ENCODE assay signal across 8 cellular contexts in the genomic region with DNA sequence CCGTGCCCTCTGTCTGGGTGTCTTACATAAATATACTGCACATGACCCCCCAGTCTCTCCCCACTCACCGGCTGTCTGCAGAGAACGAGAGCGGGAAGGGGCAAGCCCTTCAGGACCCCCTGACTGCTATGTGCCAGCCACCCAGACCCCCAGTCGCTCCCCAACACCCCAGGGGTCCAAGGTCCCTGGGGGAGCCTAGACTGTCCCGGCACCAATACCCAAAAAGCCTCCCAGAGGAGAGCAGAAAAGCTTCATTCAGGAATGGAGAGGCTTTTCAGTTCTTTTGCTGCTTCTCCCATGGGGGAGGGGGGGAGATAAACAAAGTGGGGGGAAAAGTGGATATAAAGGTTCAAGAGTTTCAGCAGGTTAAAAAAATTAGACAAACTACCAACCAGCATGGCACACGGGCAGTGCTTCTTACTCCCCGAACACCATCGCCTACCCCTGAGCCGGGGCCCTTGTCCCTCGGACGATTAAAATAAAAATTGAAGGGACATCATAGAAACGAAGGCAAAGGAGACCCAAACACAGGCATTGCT. TPM values are rescaled to one million over a fixed set of nuclear protein-coding genes. Genes with fewer than 3 reads are reported as not detected.
DNase-seq lines count a peak whose midpoint lies in the region; ATAC-seq and TF ChIP-seq lines count a peak whose summit lies in the region.

No MANE protein-coding gene starts in this region.

- DNase-seq in cardiac muscle cell (ENCODE audit: low read depth in 1 of 2, low spot score in 1 of 2) = peak in 1 of 2 donors; percentile 26
- no peak for DNase-seq in left ventricle myocardium superior
- no peak for DNase-seq in WTC11 (ENCODE audit: low spot score)
- DNase-seq in foreskin keratinocyte = peak in 1 of 2 donors; percentile 22
- DNase-seq in omental fat pad (ENCODE audit: low spot score) = no peak

- H3K36me3 ChIP-seq in cardiac muscle cell (peaks cover 7% of the 10 kb centered on the region), skeletal muscle tissue (ENCODE audit: control insufficient read depth in 3 of 3, insufficient read depth in 3 of 3, low read length in 3 of 3) (peaks cover 4 to 11% (median 4%) of the 10 kb centered on the region in 3 donors)

- H3K4me1 Mint-ChIP-seq in WTC11 = peaks cover 77% of the 10 kb centered on the region

- peak overlapping the region; percentile 94 for H3K27ac Mint-ChIP-seq in WTC11

- ATAC-seq in left ventricle myocardium superior (no peak), WTC11 (no peak), foreskin keratinocyte (no peak), omental fat pad (ENCODE audit: low FRiP score) (no peak), GM18502 (IDR thresholded peaks at IDR 0.05; ENCODE audit: poor library complexity, unreplicated experiment) (no peak), GM19351 (IDR thresholded peaks at IDR 0.05; ENCODE audit: unreplicated experiment) (no peak)

- intact Hi-C loops in left ventricle myocardium superior (cut with micrococcal nuclease) = no loop called here

- peaks cover 38% of the 10 kb centered on the region for H3K36me3 Mint-ChIP-seq in WTC11

- POLR2A ChIA-PET in WTC11 (lab: Charles Lee) = interaction anchor here (1.2 kb wide), 1 partner anchor 9 kb away, joined by 3 read pairs; no protein-coding TSS in a partner anchor

- TF ChIP-seq CTCF in cardiac muscle cell (IDR thresholded peaks at IDR 0.05; ENCODE audit: low read depth, low read length) = no peak
- no peak for TF ChIP-seq CTCF in WTC11 (IDR thresholded peaks at IDR 0.05)
- no peak for TF ChIP-seq CTCF in foreskin keratinocyte (conservative IDR thresholded peaks at IDR 0.05)
- TF ChIP-seq CTCF in omental fat pad (IDR thresholded peaks at IDR 0.05) = no peak

- H3K9me3 ChIP-seq in cardiac muscle cell (ENCODE audit: low read depth) (no peaks in the 10 kb centered on the region), skeletal muscle tissue (ENCODE audit: control insufficient read depth in 3 of 3, low read length in 3 of 3) (no peaks in the 10 kb centered on the region)

- H3K4me3 ChIP-seq in cardiac muscle cell (peak overlapping the region; percentile 90), skeletal muscle tissue (ENCODE audit: low read length in 3 of 3) (peak overlapping the region; percentile 76 to 86 (median 81))

- H3K27me3 ChIP-seq in cardiac muscle cell (no peaks in the 10 kb centered on the region), foreskin keratinocyte (no peaks in the 10 kb centered on the region), skeletal muscle tissue (ENCODE audit: control insufficient read depth in 3 of 3, insufficient read depth in 3 of 3, low read length in 3 of 3) (no peaks in the 10 kb centered on the region)

- peak overlapping the region; percentile 95 to 96 (median 96) for H3K9ac ChIP-seq in skeletal muscle tissue (ENCODE audit: low read depth in 1 of 3, low read length in 3 of 3)

- peak overlapping the region; percentile 94 for H3K4me3 Mint-ChIP-seq in WTC11

- no peaks in the 10 kb centered on the region for H3K9me3 Mint-ChIP-seq in WTC11

- H3K27ac ChIP-seq in cardiac muscle cell (peak overlapping the region; percentile 99), foreskin keratinocyte (peak overlapping the region; percentile 91), skeletal muscle tissue (ENCODE audit: low read depth, low read length) (peak overlapping the region; percentile 96)

- H3K4me1 ChIP-seq in cardiac muscle cell (ENCODE audit: low read depth) (peaks cover 21% of the 10 kb centered on the region), foreskin keratinocyte (peaks cover 26% of the 10 kb centered on the region), skeletal muscle tissue (ENCODE audit: control insufficient read depth in 3 of 3, insufficient read depth in 3 of 3, low read length in 3 of 3) (peaks cover 53 to 67% (median 62%) of the 10 kb centered on the region in 3 donors)

- no peaks in the 10 kb centered on the region for H3K27me3 Mint-ChIP-seq in WTC11 (ENCODE audit: low read depth)

- CTCF ChIA-PET in WTC11 (lab: Charles Lee) = interaction anchor here (0.9 kb wide), 2 partner anchors 11 to 36 kb away, joined by 4 to 5 read pairs; no protein-coding TSS in a partner anchor

TF ChIP-seq in WTC11, 78 proteins besides CTCF, POLR2A, EP300 and RAD21:
- no peak for TF ChIP-seq IRF2 (CRISPR knock-in tag; IDR thresholded peaks at IDR 0.05; ENCODE audit: borderline replicate concordance, low read depth)
- no peak for TF ChIP-seq GRHL2 (CRISPR knock-in tag; IDR thresholded peaks at IDR 0.05; ENCODE audit: insufficient replicate concordance, severe bottlenecking)
- no peak for TF ChIP-seq ZNF263 (CRISPR knock-in tag; IDR thresholded peaks at IDR 0.05; ENCODE audit: low read depth)
- TF ChIP-seq, protein P1, sequence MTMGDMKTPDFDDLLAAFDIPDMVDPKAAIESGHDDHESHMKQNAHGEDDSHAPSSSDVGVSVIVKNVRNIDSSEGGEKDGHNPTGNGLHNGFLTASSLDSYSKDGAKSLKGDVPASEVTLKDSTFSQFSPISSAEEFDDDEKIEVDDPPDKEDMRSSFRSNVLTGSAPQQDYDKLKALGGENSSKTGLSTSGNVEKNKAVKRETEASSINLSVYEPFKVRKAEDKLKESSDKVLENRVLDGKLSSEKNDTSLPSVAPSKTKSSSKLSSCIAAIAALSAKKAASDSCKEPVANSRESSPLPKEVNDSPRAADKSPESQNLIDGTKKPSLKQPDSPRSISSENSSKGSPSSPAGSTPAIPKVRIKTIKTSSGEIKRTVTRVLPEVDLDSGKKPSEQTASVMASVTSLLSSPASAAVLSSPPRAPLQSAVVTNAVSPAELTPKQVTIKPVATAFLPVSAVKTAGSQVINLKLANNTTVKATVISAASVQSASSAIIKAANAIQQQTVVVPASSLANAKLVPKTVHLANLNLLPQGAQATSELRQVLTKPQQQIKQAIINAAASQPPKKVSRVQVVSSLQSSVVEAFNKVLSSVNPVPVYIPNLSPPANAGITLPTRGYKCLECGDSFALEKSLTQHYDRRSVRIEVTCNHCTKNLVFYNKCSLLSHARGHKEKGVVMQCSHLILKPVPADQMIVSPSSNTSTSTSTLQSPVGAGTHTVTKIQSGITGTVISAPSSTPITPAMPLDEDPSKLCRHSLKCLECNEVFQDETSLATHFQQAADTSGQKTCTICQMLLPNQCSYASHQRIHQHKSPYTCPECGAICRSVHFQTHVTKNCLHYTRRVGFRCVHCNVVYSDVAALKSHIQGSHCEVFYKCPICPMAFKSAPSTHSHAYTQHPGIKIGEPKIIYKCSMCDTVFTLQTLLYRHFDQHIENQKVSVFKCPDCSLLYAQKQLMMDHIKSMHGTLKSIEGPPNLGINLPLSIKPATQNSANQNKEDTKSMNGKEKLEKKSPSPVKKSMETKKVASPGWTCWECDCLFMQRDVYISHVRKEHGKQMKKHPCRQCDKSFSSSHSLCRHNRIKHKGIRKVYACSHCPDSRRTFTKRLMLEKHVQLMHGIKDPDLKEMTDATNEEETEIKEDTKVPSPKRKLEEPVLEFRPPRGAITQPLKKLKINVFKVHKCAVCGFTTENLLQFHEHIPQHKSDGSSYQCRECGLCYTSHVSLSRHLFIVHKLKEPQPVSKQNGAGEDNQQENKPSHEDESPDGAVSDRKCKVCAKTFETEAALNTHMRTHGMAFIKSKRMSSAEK (CRISPR knock-in tag; IDR thresholded peaks at IDR 0.05; ENCODE audit: borderline replicate concordance) = no peak
- TF ChIP-seq TCF7 (CRISPR knock-in tag; IDR thresholded peaks at IDR 0.05; ENCODE audit: low read depth) = no peak
- no peak for TF ChIP-seq ZNF232 (CRISPR knock-in tag; IDR thresholded peaks at IDR 0.05)
- no peak for TF ChIP-seq SMAD3 (CRISPR knock-in tag; IDR thresholded peaks at IDR 0.05; ENCODE audit: borderline replicate concordance)
- TF ChIP-seq, protein P2, sequence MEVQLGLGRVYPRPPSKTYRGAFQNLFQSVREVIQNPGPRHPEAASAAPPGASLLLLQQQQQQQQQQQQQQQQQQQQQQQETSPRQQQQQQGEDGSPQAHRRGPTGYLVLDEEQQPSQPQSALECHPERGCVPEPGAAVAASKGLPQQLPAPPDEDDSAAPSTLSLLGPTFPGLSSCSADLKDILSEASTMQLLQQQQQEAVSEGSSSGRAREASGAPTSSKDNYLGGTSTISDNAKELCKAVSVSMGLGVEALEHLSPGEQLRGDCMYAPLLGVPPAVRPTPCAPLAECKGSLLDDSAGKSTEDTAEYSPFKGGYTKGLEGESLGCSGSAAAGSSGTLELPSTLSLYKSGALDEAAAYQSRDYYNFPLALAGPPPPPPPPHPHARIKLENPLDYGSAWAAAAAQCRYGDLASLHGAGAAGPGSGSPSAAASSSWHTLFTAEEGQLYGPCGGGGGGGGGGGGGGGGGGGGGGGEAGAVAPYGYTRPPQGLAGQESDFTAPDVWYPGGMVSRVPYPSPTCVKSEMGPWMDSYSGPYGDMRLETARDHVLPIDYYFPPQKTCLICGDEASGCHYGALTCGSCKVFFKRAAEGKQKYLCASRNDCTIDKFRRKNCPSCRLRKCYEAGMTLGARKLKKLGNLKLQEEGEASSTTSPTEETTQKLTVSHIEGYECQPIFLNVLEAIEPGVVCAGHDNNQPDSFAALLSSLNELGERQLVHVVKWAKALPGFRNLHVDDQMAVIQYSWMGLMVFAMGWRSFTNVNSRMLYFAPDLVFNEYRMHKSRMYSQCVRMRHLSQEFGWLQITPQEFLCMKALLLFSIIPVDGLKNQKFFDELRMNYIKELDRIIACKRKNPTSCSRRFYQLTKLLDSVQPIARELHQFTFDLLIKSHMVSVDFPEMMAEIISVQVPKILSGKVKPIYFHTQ (CRISPR knock-in tag; IDR thresholded peaks at IDR 0.05) = no peak
- no peak for TF ChIP-seq ATF1 (CRISPR knock-in tag; IDR thresholded peaks at IDR 0.05)
- no peak for TF ChIP-seq TEAD1 (CRISPR knock-in tag; IDR thresholded peaks at IDR 0.05)
- TF ChIP-seq FOXJ3 (CRISPR knock-in tag; IDR thresholded peaks at IDR 0.05; ENCODE audit: borderline replicate concordance) = no peak
- no peak for TF ChIP-seq ETV6 (CRISPR knock-in tag; IDR thresholded peaks at IDR 0.05)
- no peak for TF ChIP-seq ZNF317 (CRISPR knock-in tag; IDR thresholded peaks at IDR 0.05; ENCODE audit: borderline replicate concordance, low read depth)
- no peak for TF ChIP-seq JUN (CRISPR knock-in tag; IDR thresholded peaks at IDR 0.05)
TF ChIP-seq in WTC11: peak in this region for 0.

RNA-seq across cellular contexts. Expression of a gene that starts 1.4 kb away (rescaled TPM):
- 198 and 262 TPM in 2 replicates for total RNA-seq in cardiac muscle cell
- 179 and 193 TPM in 2 replicates for polyA plus RNA-seq in cardiac muscle cell
- 72.6 TPM for total RNA-seq in left ventricle myocardium superior
- total RNA-seq in WTC11 (2021) = 262 to 271 TPM (median 265 TPM) in 3 replicates
- total RNA-seq in foreskin keratinocyte = 194 and 204 TPM in 2 replicates
- polyA plus RNA-seq in foreskin keratinocyte = 134 and 153 TPM in 2 replicates
- 71.0 TPM for total RNA-seq in skeletal muscle tissue
- total RNA-seq in omental fat pad = 100 to 1,000 TPM in 3 of 4 donors, 10 to 100 TPM in 1; 84.5 to 164 (median 112) TPM

RNA-seq across cellular contexts. Expression of a gene that starts 43.1 kb away (rescaled TPM):
- 65.7 and 70.3 TPM in 2 replicates for total RNA-seq in cardiac muscle cell
- 59.6 and 68.8 TPM in 2 replicates for polyA plus RNA-seq in cardiac muscle cell
- 42.8 TPM for total RNA-seq in left ventricle myocardium superior
- 85.9 to 89.7 TPM (median 88.1 TPM) in 3 replicates for total RNA-seq in WTC11 (2021)
- 54.0 and 55.7 TPM in 2 replicates for total RNA-seq in foreskin keratinocyte
- 37.1 and 43.9 TPM in 2 replicates for polyA plus RNA-seq in foreskin keratinocyte
- 11.0 TPM for total RNA-seq in skeletal muscle tissue
- total RNA-seq in omental fat pad = 10 to 100 TPM; 41.2 to 86.4 (median 48.6) TPM
